Comparison of ENCODE assay signal across 17 cellular contexts in genomic region chr5:165328856-165329255, GRCh38.
"Had no signal": no experiment of that assay in that cellular context is flagged by ENCODE, and none has a peak within 500 bp of the region (broad histone marks: within the 10 kb centered on the region; RNA-seq: fewer than 3 reads in every experiment).

No MANE protein-coding gene starts in this region.

- H3K9me3 ChIP-seq: body of pancreas, stomach, testis, upper lobe of left lung had no signal

- H3K27me3 ChIP-seq: body of pancreas, stomach, testis, upper lobe of left lung had no signal

- H3K4me1 ChIP-seq: body of pancreas, stomach, testis, upper lobe of left lung had no signal

- H3K27ac ChIP-seq: body of pancreas, stomach, testis, upper lobe of left lung had no signal

- H3K36me3 ChIP-seq: stomach, upper lobe of left lung had no signal

- ATAC-seq: body of pancreas; natural killer cell treated with Interleukin-12 subunit alpha and Interleukin-12 subunit beta and Interleukin-15 and Interleukin-18, amount 100 ng/mL, for 72 hours; SK-N-SH treated with all-trans-retinoic acid at 6 μM for 48 hours; WTC11 had no signal

- DNase-seq: activated CD4-positive, alpha-beta memory T cell treated with anti-CD3 and anti-CD28 coated beads, Interleukin-2, amount 10 ng/mL, durations not matched to agents 7 days and 5 days; activated CD4-positive, alpha-beta T cell treated with anti-CD3 and anti-CD28 coated beads for 4 hours; activated effector memory CD4-positive, alpha-beta T cell treated with Interleukin-2 at 50 U/mL for 16 hours; activated T-cell treated with anti-CD3 and anti-CD28 coated beads, Interleukin-2, amount 50 U/mL, for 24 hours; body of pancreas; cortex of kidney; effector CD4-positive, alpha-beta T cell; glutamatergic neuron; kidney glomerular epithelial cell; nucleus accumbens; posterior cingulate gyrus; stomach; testis; upper lobe of left lung had no signal

- H3K4me3 ChIP-seq: body of pancreas, stomach, testis, upper lobe of left lung had no signal
